In genomic region chr4:924107-925096, GRCh38 we compare ENCODE assay signal across 2 cellular contexts.
TF ChIP-seq lines count a peak whose summit lies in the region.

No MANE protein-coding gene starts in this region.

TF ChIP-seq in SK-N-SH, 30 proteins besides CTCF, POLR2A, EP300 and RAD21:
- no peak for TF ChIP-seq USF2 (IDR thresholded peaks at IDR 0.05; ENCODE audit: borderline replicate concordance, low read depth, low read length)
- TF ChIP-seq REST (IDR thresholded peaks at IDR 0.05; ENCODE audit: low read depth, low read length), result no peak
- no peak for TF ChIP-seq FOXJ3 (CRISPR knock-in tag; IDR thresholded peaks at IDR 0.05)
- no peak for TF ChIP-seq GATA2 (CRISPR knock-in tag; IDR thresholded peaks at IDR 0.05)
- no peak for TF ChIP-seq GABPA (IDR thresholded peaks at IDR 0.05; ENCODE audit: low read depth)
- no peak for TF ChIP-seq FOXM1 (IDR thresholded peaks at IDR 0.05; ENCODE audit: low read depth)
- no peak for TF ChIP-seq EZH2phosphoT487 (IDR thresholded peaks at IDR 0.05; ENCODE audit: borderline replicate concordance, low read depth)

TF ChIP-seq in IMR-90, 13 proteins besides CTCF, POLR2A, EP300 and RAD21:
- no peak for TF ChIP-seq RCOR1 (IDR thresholded peaks at IDR 0.05; ENCODE audit: insufficient replicate concordance, low read length)
- no peak for TF ChIP-seq FOS (IDR thresholded peaks at IDR 0.05; ENCODE audit: low read depth, low read length)
- no peak for TF ChIP-seq NFE2L2 (IDR thresholded peaks at IDR 0.05; ENCODE audit: low read depth, low read length)
- no peak for TF ChIP-seq SMC3 (IDR thresholded peaks at IDR 0.05; ENCODE audit: low read depth, low read length)
- TF ChIP-seq CEBPB (IDR thresholded peaks at IDR 0.05; ENCODE audit: low read depth, low read length), result no peak
- TF ChIP-seq MAFK (IDR thresholded peaks at IDR 0.05; ENCODE audit: low read depth, low read length), result no peak
- no peak for TF ChIP-seq BHLHE40 (IDR thresholded peaks at IDR 0.05; ENCODE audit: low read depth, low read length)
- no peak for TF ChIP-seq MAZ (IDR thresholded peaks at IDR 0.05; ENCODE audit: borderline replicate concordance, low read depth, low read length)
- TF ChIP-seq ELK1 (IDR thresholded peaks at IDR 0.05; ENCODE audit: borderline replicate concordance, low read depth, low read length), result no peak
TF ChIP-seq in IMR-90: peak in this region for 0.
